ENCODE assay signal across 7 cellular contexts in the genomic region with DNA sequence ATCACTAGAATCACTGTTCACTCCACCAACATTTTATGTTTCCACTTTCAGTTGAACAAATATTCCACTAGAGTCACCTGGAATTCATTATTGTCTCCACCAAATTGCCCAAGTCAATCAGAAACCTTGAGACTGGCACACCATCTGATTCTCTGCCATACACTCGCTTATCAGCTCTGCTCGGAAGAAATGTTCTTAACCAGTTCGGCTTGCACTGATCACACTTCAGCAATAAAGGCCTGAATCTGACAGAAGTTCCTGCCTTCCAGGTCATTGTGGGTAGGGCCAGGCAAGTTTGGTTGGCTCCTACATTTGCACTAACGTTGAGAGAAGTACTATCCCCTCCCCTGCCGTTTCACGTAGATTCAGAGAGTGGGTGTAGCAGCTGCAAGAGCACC. TPM values are rescaled to one million over a fixed set of nuclear protein-coding genes. Genes with fewer than 3 reads are reported as not detected.
DNase-seq lines count a peak whose midpoint lies in the region; ATAC-seq and TF ChIP-seq lines count a peak whose summit lies in the region.

No MANE protein-coding gene starts in this region.

- no peak for TF ChIP-seq EP300 in stomach (IDR thresholded peaks at IDR 0.05)

- TF ChIP-seq CTCF in HEK293 (tag by site-specific recombination; IDR thresholded peaks at IDR 0.05): no peak
- no peak for TF ChIP-seq CTCF in stomach (IDR thresholded peaks at IDR 0.05)

- H3K4me3 ChIP-seq in HEK293 (ENCODE audit: low read depth, low read length): peak overlapping the region; percentile 96
- H3K4me3 ChIP-seq in iPS-18a (ENCODE audit: low read length): peak overlapping the region; percentile 97
- peak overlapping the region; percentile 82 to 99 (median 86) for H3K4me3 ChIP-seq in stomach

- intact Hi-C loops in activated T-helper 1 cell treated with anti-CD3 and anti-CD28 coated beads, Interleukin-12 subunit alpha, Interleukin-12 subunit beta, Interleukin-2, Interleukin-4 antibody, amounts not matched to agents 30 ng/mL and 10 ng/mL and 1 ng/mL, durations not matched to agents 14 hours and 24 hours and 36 hours (cut with micrococcal nuclease): loop anchor here (1.0 to 10.0 kb wide), 15 partner anchors 11 to 953 kb away; a partner anchor contains a TSS
- intact Hi-C loops in stomach (cut with DNase I; ENCODE audit: low total_unique reads): no loop called here

- H3K9me3 Mint-ChIP-seq in activated T-helper 1 cell treated with anti-CD3 and anti-CD28 coated beads, Interleukin-12 subunit alpha, Interleukin-12 subunit beta, Interleukin-2, Interleukin-4 antibody, amounts not matched to agents 30 ng/mL and 10 ng/mL and 1 ng/mL, durations not matched to agents 14 hours and 24 hours and 36 hours: no peaks in the 10 kb centered on the region

- no peak for TF ChIP-seq POLR2A in stomach (IDR thresholded peaks at IDR 0.05)

- peak overlapping the region; percentile 76 for H3K9ac ChIP-seq in iPS-18a (ENCODE audit: low read length)

- peaks cover 0 to 32% of the 10 kb centered on the region in 2 experiments; a peak in 1 of 3 replicates for H3K36me3 ChIP-seq in HEK293 (ENCODE audit: control insufficient read depth in 2 of 2, insufficient read depth in 1 of 2, low read length in 2 of 2)
- peaks cover 9% of the 10 kb centered on the region for H3K36me3 ChIP-seq in iPS-18a (ENCODE audit: control insufficient read depth, low read depth, low read length)
- H3K36me3 ChIP-seq in stomach: peaks cover 0 to 15% (median 2%) of the 10 kb centered on the region in 4 donors

- H3K9me3 ChIP-seq in HEK293 (ENCODE audit: control insufficient read depth, insufficient read depth, low read depth, low read length): no peaks in the 10 kb centered on the region
- no peaks in the 10 kb centered on the region for H3K9me3 ChIP-seq in iPS-18a (ENCODE audit: control insufficient read depth, low read depth, low read length)
- H3K9me3 ChIP-seq in stomach: no peaks in the 10 kb centered on the region

- WGBS in stomach, 5 donors: 0 to 2% (median 1%) methylated on average over 3 to 6 of the region's 6 CpGs

- POLR2A ChIA-PET in HEK293 (lab: Yijun Ruan, JAX): interaction anchor here (1.0 to 3.9 kb wide), 6 partner anchors 9 to 191 kb away, joined by 3 to 21 read pairs (median 4); a partner anchor contains a TSS

- H3K27me3 Mint-ChIP-seq in activated T-helper 1 cell treated with anti-CD3 and anti-CD28 coated beads, Interleukin-12 subunit alpha, Interleukin-12 subunit beta, Interleukin-2, Interleukin-4 antibody, amounts not matched to agents 30 ng/mL and 10 ng/mL and 1 ng/mL, durations not matched to agents 14 hours and 24 hours and 36 hours (ENCODE audit: insufficient read depth): peaks cover 2% of the 10 kb centered on the region

- peaks cover 34% of the 10 kb centered on the region for H3K36me3 Mint-ChIP-seq in activated T-helper 1 cell treated with anti-CD3 and anti-CD28 coated beads, Interleukin-12 subunit alpha, Interleukin-12 subunit beta, Interleukin-2, Interleukin-4 antibody, amounts not matched to agents 30 ng/mL and 10 ng/mL and 1 ng/mL, durations not matched to agents 14 hours and 24 hours and 36 hours (ENCODE audit: low read depth)

- H3K27me3 ChIP-seq in iPS-18a (ENCODE audit: control insufficient read depth, insufficient read depth, low read length) (no peaks in the 10 kb centered on the region), stomach (no peaks in the 10 kb centered on the region)

- H3K27ac Mint-ChIP-seq in activated T-helper 1 cell treated with anti-CD3 and anti-CD28 coated beads, Interleukin-12 subunit alpha, Interleukin-12 subunit beta, Interleukin-2, Interleukin-4 antibody, amounts not matched to agents 30 ng/mL and 10 ng/mL and 1 ng/mL, durations not matched to agents 14 hours and 24 hours and 36 hours: peak overlapping the region; percentile 99

- CTCF ChIA-PET in HEK293 (lab: Yijun Ruan, JAX): interaction anchor here (0.9 kb wide), 1 partner anchor 41 kb away, joined by 3 read pairs; no protein-coding TSS in a partner anchor

- no peak for ATAC-seq in GM21723 (IDR thresholded peaks at IDR 0.05; ENCODE audit: unreplicated experiment)

- no peak for DNase-seq in activated T-helper 1 cell treated with anti-CD3 and anti-CD28 coated beads, Interleukin-12 subunit alpha, Interleukin-12 subunit beta, Interleukin-2, Interleukin-4 antibody, amounts not matched to agents 30 ng/mL and 10 ng/mL and 1 ng/mL, durations not matched to agents 14 hours and 24 hours and 36 hours (ENCODE audit: low spot score)
- DNase-seq in stomach (no peak), NCI-H524 treated with DMSO at 0.1 percent for 48 hours (lab: John Stamatoyannopoulos, UW) (no peak), NCI-H2196 treated with DMSO at 0.1 percent for 48 hours (lab: John Stamatoyannopoulos, UW; ENCODE audit: unreplicated experiment) (no peak)

- peak overlapping the region; percentile 99 for H3K4me3 Mint-ChIP-seq in activated T-helper 1 cell treated with anti-CD3 and anti-CD28 coated beads, Interleukin-12 subunit alpha, Interleukin-12 subunit beta, Interleukin-2, Interleukin-4 antibody, amounts not matched to agents 30 ng/mL and 10 ng/mL and 1 ng/mL, durations not matched to agents 14 hours and 24 hours and 36 hours

- H3K27ac ChIP-seq in HEK293 (ENCODE audit: extremely low read depth, low read depth, low read length) (peak overlapping the region; percentile 78), iPS-18a (ENCODE audit: low read length) (peak overlapping the region; percentile 44), stomach (peak overlapping the region; percentile 87 to 99 (median 97))

- H3K4me1 ChIP-seq in HEK293 (ENCODE audit: control insufficient read depth, insufficient read depth, low read length) (peaks cover 31% of the 10 kb centered on the region), iPS-18a (ENCODE audit: control insufficient read depth, low read depth, low read length) (peaks cover 32% of the 10 kb centered on the region), stomach (peaks cover 52 to 70% (median 65%) of the 10 kb centered on the region in 4 donors)

- peaks cover 67% of the 10 kb centered on the region for H3K4me1 Mint-ChIP-seq in activated T-helper 1 cell treated with anti-CD3 and anti-CD28 coated beads, Interleukin-12 subunit alpha, Interleukin-12 subunit beta, Interleukin-2, Interleukin-4 antibody, amounts not matched to agents 30 ng/mL and 10 ng/mL and 1 ng/mL, durations not matched to agents 14 hours and 24 hours and 36 hours (ENCODE audit: low read depth)

TF ChIP-seq in HEK293, 187 proteins besides CTCF, POLR2A, EP300 and RAD21:
- TF ChIP-seq, protein P1, sequence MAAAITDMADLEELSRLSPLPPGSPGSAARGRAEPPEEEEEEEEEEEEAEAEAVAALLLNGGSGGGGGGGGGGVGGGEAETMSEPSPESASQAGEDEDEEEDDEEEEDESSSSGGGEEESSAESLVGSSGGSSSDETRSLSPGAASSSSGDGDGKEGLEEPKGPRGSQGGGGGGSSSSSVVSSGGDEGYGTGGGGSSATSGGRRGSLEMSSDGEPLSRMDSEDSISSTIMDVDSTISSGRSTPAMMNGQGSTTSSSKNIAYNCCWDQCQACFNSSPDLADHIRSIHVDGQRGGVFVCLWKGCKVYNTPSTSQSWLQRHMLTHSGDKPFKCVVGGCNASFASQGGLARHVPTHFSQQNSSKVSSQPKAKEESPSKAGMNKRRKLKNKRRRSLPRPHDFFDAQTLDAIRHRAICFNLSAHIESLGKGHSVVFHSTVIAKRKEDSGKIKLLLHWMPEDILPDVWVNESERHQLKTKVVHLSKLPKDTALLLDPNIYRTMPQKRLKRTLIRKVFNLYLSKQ (tag by site-specific recombination; IDR thresholded peaks at IDR 0.05; ENCODE audit: borderline replicate concordance): no peak
- peak; percentile 41; the same call in 1 of the 2 replicates for TF ChIP-seq PRDM1 (tag by site-specific recombination; IDR thresholded peaks at IDR 0.05)
- no peak for TF ChIP-seq ZNF132 (tag by site-specific recombination; IDR thresholded peaks at IDR 0.05; ENCODE audit: borderline replicate concordance)
- TF ChIP-seq ZBTB17 (tag by site-specific recombination; IDR thresholded peaks at IDR 0.05): 0 out of 2 replicates have a peak, but pooled peaks have one; percentile 34
TF ChIP-seq in HEK293: peak in this region for 2.

RNA-seq across cellular contexts. Expression of a gene that starts 10.0 kb away (rescaled TPM):
- total RNA-seq in activated T-helper 1 cell treated with anti-CD3 and anti-CD28 coated beads, Interleukin-12 subunit alpha, Interleukin-12 subunit beta, Interleukin-2, Interleukin-4 antibody, amounts not matched to agents 30 ng/mL and 10 ng/mL and 1 ng/mL, durations not matched to agents 14 hours and 24 hours and 36 hours: 665 and 668 TPM in 2 replicates
- 100 to 1,000 TPM in 4 of 5 donors, 10 to 100 TPM in 1; 32.7 to 293 (median 214) TPM for total RNA-seq in stomach
- 100 to 1,000 TPM; 101 to 364 (median 159) TPM for polyA plus RNA-seq in stomach

RNA-seq across cellular contexts. Expression of a gene that starts 24.2 kb away (rescaled TPM):
- total RNA-seq in activated T-helper 1 cell treated with anti-CD3 and anti-CD28 coated beads, Interleukin-12 subunit alpha, Interleukin-12 subunit beta, Interleukin-2, Interleukin-4 antibody, amounts not matched to agents 30 ng/mL and 10 ng/mL and 1 ng/mL, durations not matched to agents 14 hours and 24 hours and 36 hours: not detected in 2 replicates
- total RNA-seq in stomach: not detected
- polyA plus RNA-seq in stomach: not detected

RNA-seq across cellular contexts. Expression of a gene that starts 27.1 kb away (rescaled TPM):
- total RNA-seq in activated T-helper 1 cell treated with anti-CD3 and anti-CD28 coated beads, Interleukin-12 subunit alpha, Interleukin-12 subunit beta, Interleukin-2, Interleukin-4 antibody, amounts not matched to agents 30 ng/mL and 10 ng/mL and 1 ng/mL, durations not matched to agents 14 hours and 24 hours and 36 hours: 0.12 TPM in 1 of 2 replicates, not detected in the other
- under 1 TPM in 1 of 5 donors, not detected in 4; 0.18 TPM for total RNA-seq in stomach
- not detected for polyA plus RNA-seq in stomach

RNA-seq across cellular contexts. Expression of a gene that starts 38.8 kb away (rescaled TPM):
- 258 and 284 TPM in 2 replicates for total RNA-seq in activated T-helper 1 cell treated with anti-CD3 and anti-CD28 coated beads, Interleukin-12 subunit alpha, Interleukin-12 subunit beta, Interleukin-2, Interleukin-4 antibody, amounts not matched to agents 30 ng/mL and 10 ng/mL and 1 ng/mL, durations not matched to agents 14 hours and 24 hours and 36 hours
- 100 to 1,000 TPM in 2 of 5 donors, 10 to 100 TPM in 3; 25.2 to 109 (median 90.6) TPM for total RNA-seq in stomach
- polyA plus RNA-seq in stomach: 10 to 100 TPM; 41.1 to 44.8 (median 43.4) TPM

Comparison
In these comparisons a context has a peak if more than half of its experiments do, and no peak if none do; other contexts are left out.
1. H3K27ac ChIP-seq: peak in every context shown above with its lines; median percentile 97 in stomach; 78 in HEK293; 44 in iPS-18a.